In genomic region chr11:16526947-16527346, GRCh38 we compare ENCODE assay signal across 14 cellular contexts.
"Had no signal": no experiment of that assay in that cellular context is flagged by ENCODE, and none has a peak within 500 bp of the region (broad histone marks: within the 10 kb centered on the region; RNA-seq: fewer than 3 reads in every experiment).

No MANE protein-coding gene starts in this region.

- H3K9me3 ChIP-seq: MG63, SK-N-SH had no signal

- H3K4me2 ChIP-seq: SK-N-SH had no signal

- H3K4me3 ChIP-seq: MG63 had no signal

- DNase-seq: KBM-7, MG63, NCI-H1092, NCI-H1436, NCI-H187, NCI-H2029, NCI-H2081 treated with DMSO at 0.1 percent for 48 hours, NCI-H2227 treated with DMSO at 0.1 percent for 48 hours, NCI-H526 treated with DMSO at 0.1 percent for 48 hours, NCI-H774, Right ventricle myocardium superior, RPMI8226, SK-N-SH, SW 1271 had no signal

- H3K36me3 ChIP-seq: MG63 had no signal

- H3K9ac ChIP-seq: SK-N-SH had no signal

- H3K27me3 ChIP-seq: MG63 had no signal
